In the genomic region with DNA sequence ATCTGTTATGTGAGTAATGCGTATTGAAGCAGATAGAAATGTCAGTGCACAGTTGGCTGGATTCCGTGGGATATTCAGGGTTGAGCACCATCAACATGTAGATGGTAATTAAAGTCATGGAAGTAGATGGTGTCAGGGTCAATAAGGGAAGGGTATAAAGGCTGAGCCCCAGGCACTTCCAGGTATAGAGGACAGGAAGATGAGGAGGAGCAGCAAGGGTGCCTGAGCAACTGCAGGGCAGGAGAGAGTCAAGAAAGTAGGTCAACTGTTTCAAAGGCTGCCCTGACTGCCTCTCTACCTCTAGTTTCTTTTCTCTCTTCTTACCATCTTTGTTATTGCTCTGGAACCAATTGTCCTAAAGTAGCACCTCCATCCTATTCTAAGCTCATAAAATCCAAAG, we compare ENCODE assay signal across 1 cellular context.
TF ChIP-seq lines count a peak whose summit lies in the region.

No MANE protein-coding gene starts in this region.

TF ChIP-seq in IMR-90, 13 proteins besides CTCF, POLR2A, EP300 and RAD21:
- TF ChIP-seq RFX5 (IDR thresholded peaks at IDR 0.05; ENCODE audit: low read depth, low read length) (no peak), SMC3 (IDR thresholded peaks at IDR 0.05; ENCODE audit: low read depth, low read length) (no peak), NFE2L2 (IDR thresholded peaks at IDR 0.05; ENCODE audit: low read depth, low read length) (no peak), ELK1 (IDR thresholded peaks at IDR 0.05; ENCODE audit: borderline replicate concordance, low read depth, low read length) (no peak), BHLHE40 (IDR thresholded peaks at IDR 0.05; ENCODE audit: low read depth, low read length) (no peak), MAFK (IDR thresholded peaks at IDR 0.05; ENCODE audit: low read depth, low read length) (no peak), MXI1 (IDR thresholded peaks at IDR 0.05; ENCODE audit: borderline replicate concordance, low read depth, low read length) (no peak), CHD1 (IDR thresholded peaks at IDR 0.05; ENCODE audit: low read depth, low read length) (no peak), RCOR1 (IDR thresholded peaks at IDR 0.05; ENCODE audit: insufficient replicate concordance, low read length) (no peak), FOS (IDR thresholded peaks at IDR 0.05; ENCODE audit: low read depth, low read length) (no peak), CEBPB (IDR thresholded peaks at IDR 0.05; ENCODE audit: low read depth, low read length) (no peak)
- TF ChIP-seq, protein P1, sequence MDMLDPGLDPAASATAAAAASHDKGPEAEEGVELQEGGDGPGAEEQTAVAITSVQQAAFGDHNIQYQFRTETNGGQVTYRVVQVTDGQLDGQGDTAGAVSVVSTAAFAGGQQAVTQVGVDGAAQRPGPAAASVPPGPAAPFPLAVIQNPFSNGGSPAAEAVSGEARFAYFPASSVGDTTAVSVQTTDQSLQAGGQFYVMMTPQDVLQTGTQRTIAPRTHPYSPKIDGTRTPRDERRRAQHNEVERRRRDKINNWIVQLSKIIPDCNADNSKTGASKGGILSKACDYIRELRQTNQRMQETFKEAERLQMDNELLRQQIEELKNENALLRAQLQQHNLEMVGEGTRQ (IDR thresholded peaks at IDR 0.05; ENCODE audit: low read depth, low read length), result no peak
